33 cellular contexts compared by ENCODE assay signal in genomic region chr3:107150675-107151074, GRCh38.
"Had no signal": no experiment of that assay in that cellular context is flagged by ENCODE, and none has a peak within 500 bp of the region (broad histone marks: within the 10 kb centered on the region; RNA-seq: fewer than 3 reads in every experiment).

No MANE protein-coding gene starts in this region.

- ATAC-seq: activated naive CD4-positive, alpha-beta T cell treated with anti-CD3 and anti-CD28 coated beads, Interleukin-2, amount 50 U/mL, for 72 hours; activated naive CD8-positive, alpha-beta T cell treated with anti-CD3 and anti-CD28 coated beads, Interleukin-2, amount 50 U/mL, for 24 hours; activated T-cell treated with anti-CD3 and anti-CD28 coated beads, Interleukin-2, amount 50 U/mL, for 4 hours; activated T-cell treated with anti-CD3 and anti-CD28 coated beads, Interleukin-2, amount 50 U/mL, for 72 hours; activated T-helper 17 cell treated with anti-CD3 and anti-CD28 coated beads, Interleukin-2, amount 50 U/mL, for 72 hours; body of pancreas had no signal

- H3K9me3 ChIP-seq: adrenal gland, ascending aorta, body of pancreas had no signal

- FAIRE-seq: astrocyte, bronchial epithelial cell had no signal

- H3K4me1 ChIP-seq: adrenal gland, ascending aorta, body of pancreas, breast epithelium had no signal

- H3K4me3 ChIP-seq: adrenal gland, ascending aorta, body of pancreas, breast epithelium, cardiac muscle cell had no signal

- DNase-seq: activated effector memory CD4-positive, alpha-beta T cell treated with anti-CD3 and anti-CD28 coated beads, Interleukin-2, amount 50 U/mL, for 16 hours; activated effector memory CD4-positive, alpha-beta T cell treated with Interleukin-2 at 50 U/mL for 16 hours; activated gamma-delta T cell; activated gamma-delta T cell treated with Interleukin-2 at 50 U/mL for 16 hours; activated naive CD4-positive, alpha-beta T cell; activated naive CD4-positive, alpha-beta T cell treated with anti-CD3 and anti-CD28 coated beads for 36 hours; activated naive CD4-positive, alpha-beta T cell treated with anti-CD3 and anti-CD28 coated beads, Interleukin-2, amount 10 ng/mL, durations not matched to agents 7 days and 5 days; activated naive CD4-positive, alpha-beta T cell treated with anti-CD3 and anti-CD28 coated beads, Interleukin-2, amount 50 U/mL, for 16 hours; activated naive CD4-positive, alpha-beta T cell treated with Interleukin-2 at 50 U/mL for 16 hours; activated naive CD8-positive, alpha-beta T cell treated with anti-CD3 and anti-CD28 coated beads for 36 hours; activated naive CD8-positive, alpha-beta T cell treated with anti-CD3 and anti-CD28 coated beads, Interleukin-2, amount 10 ng/mL, durations not matched to agents 7 days and 5 days; activated naive CD8-positive, alpha-beta T cell treated with anti-CD3 and anti-CD28 coated beads, Interleukin-2, amount 50 U/mL, for 24 hours; activated T-cell treated with anti-CD3 and anti-CD28 coated beads, Interleukin-2, amount 50 U/mL, for 24 hours; activated T-cell treated with anti-CD3 and anti-CD28 coated beads, Interleukin-2, amount 50 U/mL, for 4 hours; activated T-cell treated with anti-CD3 and anti-CD28 coated beads, Interleukin-2, amount 50 U/mL, for 48 hours; activated T-cell treated with anti-CD3 and anti-CD28 coated beads, Interleukin-2, amount 50 U/mL, for 72 hours; adrenal gland; amniotic stem cell; amygdala; anterior cingulate cortex; aorta; body of pancreas; brain microvascular endothelial cell; caudate nucleus; central memory CD4-positive, alpha-beta T cell; cerebellar nuclear complex had no signal

- H3K27me3 ChIP-seq: adrenal gland, ascending aorta, body of pancreas, brain microvascular endothelial cell, breast epithelium, cardiac muscle cell had no signal

- H3K27ac ChIP-seq: adrenal gland, ascending aorta, body of pancreas, brain microvascular endothelial cell, breast epithelium, cardiac muscle cell had no signal

- H3K36me3 ChIP-seq: adrenal gland, ascending aorta, brain microvascular endothelial cell, breast epithelium, cardiac muscle cell had no signal
